In the genomic region with DNA sequence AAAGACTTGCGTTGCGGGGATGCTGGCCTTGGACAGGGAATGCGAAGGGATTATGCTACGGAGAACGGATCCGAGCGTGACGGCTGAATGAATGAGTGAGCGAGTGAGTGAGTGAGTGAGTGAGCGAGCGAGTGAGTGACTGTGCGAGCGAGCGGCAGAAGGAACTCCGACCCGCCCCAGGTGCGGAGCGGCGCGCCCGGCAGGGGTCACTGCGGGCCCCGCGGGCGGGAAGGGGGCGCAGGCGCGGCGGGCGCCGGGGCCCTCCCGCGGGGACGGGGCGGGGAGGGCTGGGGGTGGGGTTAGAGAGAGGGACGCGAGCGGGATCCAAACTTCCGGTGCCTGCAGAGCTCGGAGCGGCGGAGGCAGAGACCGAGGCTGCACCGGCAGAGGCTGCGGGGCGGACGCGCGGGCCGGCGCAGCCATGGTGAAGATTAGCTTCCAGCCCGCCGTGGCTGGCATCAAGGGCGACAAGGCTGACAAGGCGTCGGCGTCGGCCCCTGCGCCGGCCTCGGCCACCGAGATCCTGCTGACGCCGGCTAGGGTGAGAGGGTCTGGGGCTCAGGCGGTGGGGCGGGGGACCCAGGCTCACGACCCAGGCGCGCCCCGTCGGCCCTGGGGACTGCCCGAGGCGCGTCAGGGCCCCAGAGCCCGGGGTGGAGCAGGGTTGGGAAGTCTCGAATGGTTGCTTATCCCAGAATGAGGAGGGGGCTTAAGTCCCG, we compare ENCODE assay signal across 8 cellular contexts. TPM values are rescaled to one million over a fixed set of nuclear protein-coding genes. Genes with fewer than 3 reads are reported as not detected.
DNase-seq lines count a peak whose midpoint lies in the region; ATAC-seq and TF ChIP-seq lines count a peak whose summit lies in the region.

A gene with protein sequence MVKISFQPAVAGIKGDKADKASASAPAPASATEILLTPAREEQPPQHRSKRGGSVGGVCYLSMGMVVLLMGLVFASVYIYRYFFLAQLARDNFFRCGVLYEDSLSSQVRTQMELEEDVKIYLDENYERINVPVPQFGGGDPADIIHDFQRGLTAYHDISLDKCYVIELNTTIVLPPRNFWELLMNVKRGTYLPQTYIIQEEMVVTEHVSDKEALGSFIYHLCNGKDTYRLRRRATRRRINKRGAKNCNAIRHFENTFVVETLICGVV (plus strand): TSS at position 338 of the 719 bp plus-strand sequence. CDS start 84 bp downstream, at position 422.

- peak; percentile 69 for ATAC-seq in GM21390 (IDR thresholded peaks at IDR 0.05; ENCODE audit: unreplicated experiment)
- ATAC-seq in activated naive CD8-positive, alpha-beta T cell treated with anti-CD3 and anti-CD28 coated beads, Interleukin-2, amount 10 ng/mL, durations not matched to agents 7 days and 5 days (ENCODE audit: low read depth): peak; percentile 80

- H4K20me1 ChIP-seq in SK-N-SH (ENCODE audit: insufficient read depth): 0 out of 2 replicates have a peak, but pooled peaks cover 16% of the 10 kb centered on the region

- no peaks in the 10 kb centered on the region for H3K36me3 ChIP-seq in HUES64 (ENCODE audit: insufficient read depth, low read length)
- H3K36me3 ChIP-seq in SK-N-SH (replicated peaks in 1 of 2; ENCODE audit: control insufficient read depth in 1 of 2, insufficient read depth in 2 of 2, low read length in 1 of 2): no peaks in the 10 kb centered on the region
- H3K36me3 ChIP-seq in cardiac muscle cell: no peaks in the 10 kb centered on the region
- no peaks in the 10 kb centered on the region for H3K36me3 ChIP-seq in urinary bladder (ENCODE audit: insufficient read depth)

- CTCF ChIA-PET in SK-N-SH (lab: Yijun Ruan, JAX): interaction anchor here (0.7 to 2.9 kb wide), 19 partner anchors 10 to 192 kb away, joined by 3 to 26 read pairs (median 5); a partner anchor contains a TSS

- H3K9ac ChIP-seq in HUES64 (ENCODE audit: low read depth, low read length) (peak within 1 kb of the TSS; percentile 87), SK-N-SH (peak within 1 kb of the TSS; percentile 79)

- under 1% methylated on average over 77 of the region's 77 CpGs for WGBS in HUES64
- 2% methylated on average over 29 of the region's 77 CpGs for WGBS in SK-N-SH (ENCODE audit: low lambda C conversion rate)
- WGBS in urinary bladder: under 1% methylated on average over 77 of the region's 77 CpGs

- no peaks in the 10 kb centered on the region for H3K27me3 ChIP-seq in HUES64 (ENCODE audit: insufficient read depth, low read length)
- no peaks in the 10 kb centered on the region; the same call in 1 of the 2 replicates for H3K27me3 ChIP-seq in SK-N-SH (ENCODE audit: insufficient read depth)
- no peaks in the 10 kb centered on the region for H3K27me3 ChIP-seq in cardiac muscle cell

- H3K27ac ChIP-seq in HUES64 (ENCODE audit: low read depth, low read length) (peak within 1 kb of the TSS; percentile 91), SK-N-SH (ENCODE audit: low read depth in 2 of 2, low read length in 1 of 2) (peak within 1 kb of the TSS in 1 of 2 experiments; percentile 86; a peak in 2 of 4 replicates), cardiac muscle cell (peak within 1 kb of the TSS; percentile 92), urinary bladder (ENCODE audit: low read depth) (peak within 1 kb of the TSS; percentile 74)

- H2AFZ ChIP-seq in SK-N-SH (ENCODE audit: low read depth): peak within 1 kb of the TSS; percentile 99

- H3K4me2 ChIP-seq in SK-N-SH: peak within 1 kb of the TSS; percentile 97

- peak within 1 kb of the TSS; percentile 89 for H3K4me3 ChIP-seq in HUES64 (ENCODE audit: low read length)
- peak within 1 kb of the TSS; percentile 89 to 95 for H3K4me3 ChIP-seq in SK-N-SH (ENCODE audit: low read depth in 2 of 2, low read length in 1 of 2)
- H3K4me3 ChIP-seq in cardiac muscle cell: peak within 1 kb of the TSS; percentile 99
- peak within 1 kb of the TSS; percentile 77 for H3K4me3 ChIP-seq in urinary bladder (ENCODE audit: low read depth, low read length)

- TF ChIP-seq CTCF in SK-N-SH (IDR thresholded peaks at IDR 0.05): peak; percentile 54
- peak; percentile 34 for TF ChIP-seq CTCF in cardiac muscle cell (IDR thresholded peaks at IDR 0.05; ENCODE audit: low read depth, low read length)

- peak within 1 kb of the TSS; percentile 84 for H3K27ac Mint-ChIP-seq in activated naive CD8-positive, alpha-beta T cell treated with anti-CD3 and anti-CD28 coated beads, Interleukin-2, amount 10 ng/mL, durations not matched to agents 7 days and 5 days

- peak; percentile 39; the same call in 1 of the 2 replicates for TF ChIP-seq RAD21 in SK-N-SH (IDR thresholded peaks at IDR 0.05; ENCODE audit: low read length)

- H3K9me2 ChIP-seq in SK-N-SH: no peaks in the 10 kb centered on the region

- TF ChIP-seq EP300 in SK-N-SH (IDR thresholded peaks at IDR 0.05; ENCODE audit: borderline replicate concordance in 1 of 2, low read depth in 1 of 2, low read length in 1 of 2): no peak

- peaks cover 44% of the 10 kb centered on the region for H3K4me1 Mint-ChIP-seq in activated naive CD8-positive, alpha-beta T cell treated with anti-CD3 and anti-CD28 coated beads, Interleukin-2, amount 10 ng/mL, durations not matched to agents 7 days and 5 days

- H3K27me3 Mint-ChIP-seq in activated naive CD8-positive, alpha-beta T cell treated with anti-CD3 and anti-CD28 coated beads, Interleukin-2, amount 10 ng/mL, durations not matched to agents 7 days and 5 days: peaks cover 5% of the 10 kb centered on the region

- intact Hi-C loops in posterior vena cava (cut with DNase I): no loop called here

- POLR2A ChIA-PET in SK-N-SH (lab: Yijun Ruan, JAX): interaction anchor here (1.0 kb wide), 1 partner anchor 21 kb away, joined by 4 read pairs; no protein-coding TSS in a partner anchor
- POLR2A ChIA-PET in activated naive CD8-positive, alpha-beta T cell treated with anti-CD3 and anti-CD28 coated beads, Interleukin-2, amount 10 ng/mL, durations not matched to agents 7 days and 5 days (lab: Charles Lee): interaction anchor here (0.6 to 3.9 kb wide), 6 partner anchors 12 to 120 kb away, joined by 3 to 53 read pairs (median 4); a partner anchor contains a TSS

- DNase-seq in DMS153 treated with DMSO at 0.1 percent for 48 hours (lab: John Stamatoyannopoulos, UW; ENCODE audit: unreplicated experiment) (peak; percentile 45), SK-N-SH (peak; percentile 98), cardiac muscle cell (ENCODE audit: low read depth in 1 of 2, low spot score in 1 of 2) (peak; percentile 77 to 89), posterior vena cava (ENCODE audit: low spot score) (no peak)
- DNase-seq in activated naive CD8-positive, alpha-beta T cell treated with anti-CD3 and anti-CD28 coated beads, Interleukin-2, amount 10 ng/mL, durations not matched to agents 7 days and 5 days: peak; percentile 86

- peaks cover 9% of the 10 kb centered on the region for H3F3A ChIP-seq in SK-N-SH (replicated peaks; ENCODE audit: insufficient read depth)

- peaks cover 58% of the 10 kb centered on the region for H3K4me1 ChIP-seq in HUES64 (ENCODE audit: insufficient read depth, low read length)
- peaks cover 27 to 41% of the 10 kb centered on the region in 2 experiments for H3K4me1 ChIP-seq in SK-N-SH (ENCODE audit: control insufficient read depth in 1 of 2, insufficient read depth in 2 of 2, low read depth in 1 of 2, low read length in 1 of 2)
- H3K4me1 ChIP-seq in cardiac muscle cell (ENCODE audit: low read depth): peaks cover 51% of the 10 kb centered on the region
- H3K4me1 ChIP-seq in urinary bladder (ENCODE audit: insufficient read depth): no peaks in the 10 kb centered on the region

- no peaks in the 10 kb centered on the region for H3K9me3 Mint-ChIP-seq in activated naive CD8-positive, alpha-beta T cell treated with anti-CD3 and anti-CD28 coated beads, Interleukin-2, amount 10 ng/mL, durations not matched to agents 7 days and 5 days

- no peaks in the 10 kb centered on the region for H3K9me3 ChIP-seq in HUES64 (ENCODE audit: insufficient read depth, low read depth, low read length)
- no peaks in the 10 kb centered on the region for H3K9me3 ChIP-seq in SK-N-SH
- H3K9me3 ChIP-seq in cardiac muscle cell (ENCODE audit: low read depth): no peaks in the 10 kb centered on the region

- no peaks in the 10 kb centered on the region for H3K79me2 ChIP-seq in SK-N-SH (ENCODE audit: insufficient read depth)

- peak within 1 kb of the TSS; percentile 90 for H3K4me3 Mint-ChIP-seq in activated naive CD8-positive, alpha-beta T cell treated with anti-CD3 and anti-CD28 coated beads, Interleukin-2, amount 10 ng/mL, durations not matched to agents 7 days and 5 days

- H3K36me3 Mint-ChIP-seq in activated naive CD8-positive, alpha-beta T cell treated with anti-CD3 and anti-CD28 coated beads, Interleukin-2, amount 10 ng/mL, durations not matched to agents 7 days and 5 days: no peaks in the 10 kb centered on the region

TF ChIP-seq in SK-N-SH, 30 proteins besides CTCF, POLR2A, EP300 and RAD21 (continues in another document):
- TF ChIP-seq SMC3 (IDR thresholded peaks at IDR 0.05; ENCODE audit: low read depth, low read length): peak; percentile 50; the same call in 1 of the 2 replicates
- TF ChIP-seq CHD2 (IDR thresholded peaks at IDR 0.05; ENCODE audit: low read length, partially characterized antibody): peak; percentile 58
- no peak for TF ChIP-seq RXRA (IDR thresholded peaks at IDR 0.05; ENCODE audit: borderline replicate concordance, low read depth)
- peak; percentile 64 for TF ChIP-seq NRF1 (IDR thresholded peaks at IDR 0.05; ENCODE audit: low read depth, low read length)
- TF ChIP-seq SIN3A (IDR thresholded peaks at IDR 0.05; ENCODE audit: borderline replicate concordance, low read depth, low read length): no peak
- TF ChIP-seq, protein P1, sequence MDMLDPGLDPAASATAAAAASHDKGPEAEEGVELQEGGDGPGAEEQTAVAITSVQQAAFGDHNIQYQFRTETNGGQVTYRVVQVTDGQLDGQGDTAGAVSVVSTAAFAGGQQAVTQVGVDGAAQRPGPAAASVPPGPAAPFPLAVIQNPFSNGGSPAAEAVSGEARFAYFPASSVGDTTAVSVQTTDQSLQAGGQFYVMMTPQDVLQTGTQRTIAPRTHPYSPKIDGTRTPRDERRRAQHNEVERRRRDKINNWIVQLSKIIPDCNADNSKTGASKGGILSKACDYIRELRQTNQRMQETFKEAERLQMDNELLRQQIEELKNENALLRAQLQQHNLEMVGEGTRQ (IDR thresholded peaks at IDR 0.05; ENCODE audit: borderline replicate concordance, low read depth, low read length): no peak
- no peak for TF ChIP-seq GATA2 (CRISPR knock-in tag; IDR thresholded peaks at IDR 0.05)
- no peak for TF ChIP-seq GABPA (IDR thresholded peaks at IDR 0.05; ENCODE audit: low read depth)
- TF ChIP-seq FOSL2 (IDR thresholded peaks at IDR 0.05; ENCODE audit: borderline replicate concordance, low read depth): no peak

RNA-seq across cellular contexts. Expression of the gene that starts here (rescaled TPM):
- polyA plus RNA-seq in HUES64 (2013, experiment 1 of 2): 303 TPM
- 297 TPM for polyA plus RNA-seq in HUES64 (2013, experiment 2 of 2)
- polyA plus RNA-seq in SK-N-SH (2012; rRNA removed) (288 and 290 TPM in 2 replicates), cardiac muscle cell (484 and 536 TPM in 2 replicates), urinary bladder (230 TPM)
- polyA plus RNA-seq in SK-N-SH (2012; cell fraction: cytosol; rRNA removed): 120 and 202 TPM in 2 replicates
- 97.8 and 154 TPM in 2 replicates for polyA plus RNA-seq in SK-N-SH (2012; cell fraction: nucleus; rRNA removed)
- total RNA-seq in activated naive CD8-positive, alpha-beta T cell treated with anti-CD3 and anti-CD28 coated beads, Interleukin-2, amount 10 ng/mL, durations not matched to agents 7 days and 5 days: 100 to 1,000 TPM; 102 to 105 TPM
- total RNA-seq in cardiac muscle cell (389 and 411 TPM in 2 replicates), posterior vena cava (10 to 100 TPM; 54.7 to 64.9 TPM), urinary bladder (174 TPM)
